In genomic region chr17:29242790-29243189, GRCh38 we compare ENCODE assay signal across 32 cellular contexts. TPM values are rescaled to one million over a fixed set of nuclear protein-coding genes. Genes with fewer than 3 reads are reported as not detected.
"Had no signal": no experiment of that assay in that cellular context is flagged by ENCODE, and none has a peak within 500 bp of the region (broad histone marks: within the 10 kb centered on the region; RNA-seq: fewer than 3 reads in every experiment).

No MANE protein-coding gene starts in this region.

- DNase-seq: dorsolateral prefrontal cortex; effector CD4-positive, alpha-beta T cell; foreskin fibroblast; gastrocnemius medialis; head of caudate nucleus; kidney; naive thymus-derived CD8-positive, alpha-beta T cell; nephron progenitor cell; occipital lobe; ovary; posterior cingulate gyrus; psoas muscle; right cardiac atrium; spleen; stimulated activated CD4-positive, alpha-beta T cell treated with anti-CD3 and anti-CD28 coated beads, Interleukin-4, amount 100 ng/mL, for 4 hours; stimulated activated naive CD8-positive, alpha-beta T cell treated with anti-CD3 and anti-CD28 coated beads, Interleukin-15, Interleukin-2, amounts not matched to agents 100 U/mL and 50 U/mL, for 24 hours; substantia nigra; testis; tibial artery had no signal

- ATAC-seq: gastrocnemius medialis; left lobe of liver; naive thymus-derived CD8-positive, alpha-beta T cell; psoas muscle; right cardiac atrium; stimulated activated memory B cell treated with anti-CD40 and anti-IgM and Interleukin-4, amounts not matched to agents 10 μg/mL and 1 μg/mL and 100 μg/mL, for 72 hours; stimulated activated naive CD8-positive, alpha-beta T cell treated with anti-CD3 and anti-CD28 coated beads, Interleukin-15, Interleukin-2, amounts not matched to agents 100 U/mL and 50 U/mL, for 24 hours had no signal

- H3K4me3 Mint-ChIP-seq: naive thymus-derived CD8-positive, alpha-beta T cell; nephron progenitor cell; stimulated activated memory B cell treated with anti-CD40 and anti-IgM and Interleukin-4, amounts not matched to agents 10 μg/mL and 1 μg/mL and 100 μg/mL, for 72 hours; type B pancreatic cell had no signal

- H3K36me3 ChIP-seq: gastrocnemius medialis, ovary, spleen, tibial artery had no signal

- H3K27ac ChIP-seq: gastrocnemius medialis, ovary, psoas muscle, skin epidermis, spleen, testis, tibial artery had no signal

- H3K9me3 Mint-ChIP-seq: naive thymus-derived CD8-positive, alpha-beta T cell; nephron progenitor cell; stimulated activated memory B cell treated with anti-CD40 and anti-IgM and Interleukin-4, amounts not matched to agents 10 μg/mL and 1 μg/mL and 100 μg/mL, for 72 hours; type B pancreatic cell had no signal

- H3K27me3 Mint-ChIP-seq: naive thymus-derived CD8-positive, alpha-beta T cell; stimulated activated memory B cell treated with anti-CD40 and anti-IgM and Interleukin-4, amounts not matched to agents 10 μg/mL and 1 μg/mL and 100 μg/mL, for 72 hours; type B pancreatic cell had no signal

- H3K27ac Mint-ChIP-seq: nephron progenitor cell; stimulated activated memory B cell treated with anti-CD40 and anti-IgM and Interleukin-4, amounts not matched to agents 10 μg/mL and 1 μg/mL and 100 μg/mL, for 72 hours; type B pancreatic cell had no signal

- H3K27me3 ChIP-seq: dorsolateral prefrontal cortex, gastrocnemius medialis, ovary, spleen, testis, tibial artery had no signal

- H3K36me3 Mint-ChIP-seq: stimulated activated memory B cell treated with anti-CD40 and anti-IgM and Interleukin-4, amounts not matched to agents 10 μg/mL and 1 μg/mL and 100 μg/mL, for 72 hours; type B pancreatic cell had no signal

- H3K4me3 ChIP-seq: dorsolateral prefrontal cortex, gastrocnemius medialis, ovary, psoas muscle, skin epidermis, spleen, testis, tibial artery had no signal

- H3K9me3 ChIP-seq: gastrocnemius medialis, ovary, psoas muscle, spleen, testis, tibial artery had no signal

- FAIRE-seq: colon, kidney had no signal

- H3K4me1 ChIP-seq: gastrocnemius medialis, testis had no signal

RNA-seq across cellular contexts. Expression of gene CRYBA1, which starts 3.9 kb away (rescaled TPM):
- total RNA-seq: dorsolateral prefrontal cortex; gastrocnemius medialis; glomerular endothelial cell; kidney; left lobe of liver; lower leg skin; lung microvascular endothelial cell; mesenteric fat pad; myocyte; naive thymus-derived CD8-positive, alpha-beta T cell; occipital lobe; ovary; psoas muscle; renal cortical epithelial cell; right cardiac atrium; spleen; testis; urinary bladder had no signal
- polyA plus RNA-seq: esophagus; naive thymus-derived CD8-positive, alpha-beta T cell; ovary; psoas muscle; right cardiac atrium; spleen; urinary bladder had no signal
